ENCODE assay signal across 24 cellular contexts in the genomic region with DNA sequence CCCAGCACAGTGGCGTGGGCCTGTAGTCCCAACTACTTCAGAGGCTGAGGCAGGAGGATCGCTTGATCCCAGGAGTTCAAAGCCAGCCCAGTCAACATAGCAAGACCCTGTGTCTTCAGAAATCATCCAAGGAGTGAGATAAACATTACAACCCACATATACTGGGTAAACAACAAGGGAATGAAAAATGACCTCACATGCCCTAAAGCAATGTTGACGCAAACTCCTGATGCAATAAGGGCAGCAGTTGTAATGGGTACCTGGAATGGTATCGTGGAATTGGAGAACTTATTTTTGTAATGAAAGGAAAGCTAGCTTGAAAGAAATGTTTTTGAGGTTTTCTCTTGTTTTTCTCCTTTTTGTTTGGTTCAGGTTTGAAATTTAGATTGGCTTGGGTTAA. TPM values are rescaled to one million over a fixed set of nuclear protein-coding genes. Genes with fewer than 3 reads are reported as not detected.
DNase-seq lines count a peak whose midpoint lies in the region; ATAC-seq and TF ChIP-seq lines count a peak whose summit lies in the region.
"Had no signal": no experiment of that assay in that cellular context is flagged by ENCODE, and none has a peak within 500 bp of the region (broad histone marks: within the 10 kb centered on the region; RNA-seq: fewer than 3 reads in every experiment).

No MANE protein-coding gene starts in this region.

- H3K4me1 Mint-ChIP-seq in WTC11, result peaks cover 5% of the 10 kb centered on the region; the same call in 1 of the 2 replicates
- no peaks in the 10 kb centered on the region for H3K4me1 Mint-ChIP-seq in CD4-positive, alpha-beta T cell (ENCODE audit: low read depth)
- H3K4me1 Mint-ChIP-seq: CD14-positive monocyte, T-cell had no signal

- no peaks in the 10 kb centered on the region for H3K36me3 ChIP-seq in HEK293 (ENCODE audit: control insufficient read depth in 2 of 2, insufficient read depth in 1 of 2, low read length in 2 of 2)
- no peaks in the 10 kb centered on the region for H3K36me3 ChIP-seq in mesendoderm (ENCODE audit: control insufficient read depth, insufficient read depth, low read length)
- H3K36me3 ChIP-seq: MG63 had no signal

- no peak overlapping the region for H4K5ac ChIP-seq in mesendoderm (ENCODE audit: low read length)

- H3K79me1 ChIP-seq in mesendoderm (ENCODE audit: low read length), result no peaks in the 10 kb centered on the region

- H3K36me3 Mint-ChIP-seq in WTC11, result no peaks in the 10 kb centered on the region
- H3K36me3 Mint-ChIP-seq in CD4-positive, alpha-beta T cell (ENCODE audit: low read depth), result no peaks in the 10 kb centered on the region
- H3K36me3 Mint-ChIP-seq: CD14-positive monocyte, T-cell had no signal

- H2BK15ac ChIP-seq in mesendoderm (replicated peaks; ENCODE audit: low read depth), result no peak overlapping the region

- H2AK5ac ChIP-seq in mesendoderm (ENCODE audit: low read length), result no peak overlapping the region

- H3K56ac ChIP-seq in mesendoderm (ENCODE audit: low read length), result no peak overlapping the region

- no peak overlapping the region for H2BK5ac ChIP-seq in mesendoderm (ENCODE audit: low read length)

- intact Hi-C loops in CD4-positive, alpha-beta T cell (cut with DNase I, micrococcal nuclease), result no loop called here

- no peaks in the 10 kb centered on the region for H3K27me3 ChIP-seq in mesendoderm (ENCODE audit: insufficient read depth, low read length, poor library complexity)
- H3K27me3 ChIP-seq in CD4-positive, alpha-beta T cell (ENCODE audit: control insufficient read depth, insufficient read depth, low read length), result peaks cover 4% of the 10 kb centered on the region

- H3K27ac Mint-ChIP-seq in WTC11, result no peak overlapping the region
- H3K27ac Mint-ChIP-seq in CD4-positive, alpha-beta T cell, result no peak overlapping the region
- H3K27ac Mint-ChIP-seq: CD14-positive monocyte, HFFc6, T-cell had no signal

- H2BK120ac ChIP-seq in mesendoderm (ENCODE audit: low read depth, low read length), result no peak overlapping the region

- H3K27me3 Mint-ChIP-seq in WTC11 (ENCODE audit: low read depth), result peaks cover 34% of the 10 kb centered on the region
- H3K27me3 Mint-ChIP-seq in CD4-positive, alpha-beta T cell, result peaks cover 50% of the 10 kb centered on the region

- peaks cover 6% of the 10 kb centered on the region for H3K9me3 Mint-ChIP-seq in WTC11
- no peaks in the 10 kb centered on the region for H3K9me3 Mint-ChIP-seq in CD4-positive, alpha-beta T cell
- H3K9me3 Mint-ChIP-seq: HFFc6 had no signal

- H3K4ac ChIP-seq in mesendoderm (ENCODE audit: low read depth, low read length), result no peak overlapping the region

- H4K8ac ChIP-seq in mesendoderm (ENCODE audit: low read depth, low read length), result no peak overlapping the region

- CTCF ChIA-PET in HEK293 (lab: Yijun Ruan, JAX) (interaction anchor here (1.2 kb wide), 1 partner anchor 137 kb away, joined by 3 read pairs; no protein-coding TSS in a partner anchor), WTC11 (lab: Charles Lee) (interaction anchor here (1.0 kb wide), 1 partner anchor 80 kb away, joined by 3 read pairs; no protein-coding TSS in a partner anchor)
- CTCF ChIA-PET in CD4-positive, alpha-beta T cell (lab: Charles Lee), result no interaction called here

- POLR2A ChIA-PET in HEK293 (lab: Yijun Ruan, JAX) (no interaction called here), WTC11 (lab: Charles Lee) (no interaction called here)
- POLR2A ChIA-PET in CD4-positive, alpha-beta T cell (lab: Charles Lee), result no interaction called here

- no peak overlapping the region for H3K4me2 ChIP-seq in mesendoderm (ENCODE audit: low read length)
- H3K4me2 ChIP-seq: KMS-11 had no signal

- H3K79me2 ChIP-seq in mesendoderm (ENCODE audit: control insufficient read depth, insufficient read depth, low read length), result no peaks in the 10 kb centered on the region

- H3K27ac ChIP-seq in HEK293 (ENCODE audit: extremely low read depth, low read depth, low read length) (no peak overlapping the region), mesendoderm (ENCODE audit: low read depth, low read length) (no peak overlapping the region)
- H3K27ac ChIP-seq in CD4-positive, alpha-beta T cell (ENCODE audit: low read depth, low read length), result no peak overlapping the region
- H3K27ac ChIP-seq: 22Rv1, KMS-11 had no signal

- no CpG with 5 or more reads among the region's 4 CpGs for WGBS in mesendoderm (ENCODE audit: extremely low coverage, insufficient coverage, low lambda C conversion rate)

- no peak overlapping the region for H3K9ac ChIP-seq in mesendoderm (ENCODE audit: low read length)
- H3K9ac ChIP-seq: KMS-11 had no signal

- H3K4me1 ChIP-seq in HEK293 (ENCODE audit: control insufficient read depth, insufficient read depth, low read length) (0 out of 2 replicates have a peak, but pooled peaks cover 2% of the 10 kb centered on the region), mesendoderm (ENCODE audit: control insufficient read depth, low read depth, low read length) (no peaks in the 10 kb centered on the region)

- H3K23ac ChIP-seq in mesendoderm (ENCODE audit: low read length), result no peak overlapping the region

- no peak overlapping the region for H3K4me3 ChIP-seq in HEK293 (ENCODE audit: low read depth, low read length)
- H3K4me3 ChIP-seq in mesendoderm (ENCODE audit: low read length), result no peak overlapping the region
- H3K4me3 ChIP-seq: MG63 had no signal

- no peak overlapping the region for H3K18ac ChIP-seq in mesendoderm (ENCODE audit: low read length)

- peaks cover 5% of the 10 kb centered on the region; the same call in 1 of the 2 replicates for H3K9me3 ChIP-seq in HEK293 (ENCODE audit: control insufficient read depth, insufficient read depth, low read depth, low read length)
- H3K9me3 ChIP-seq in CD4-positive, alpha-beta T cell (ENCODE audit: control insufficient read depth, low read length), result no peaks in the 10 kb centered on the region
- H3K9me3 ChIP-seq: MG63 had no signal

- DNase-seq in DMS53 (lab: John Stamatoyannopoulos, UW), result peak; percentile 36
- DNase-seq in DMS53 treated with DMSO at 0.1 percent for 48 hours (lab: John Stamatoyannopoulos, UW; ENCODE audit: unreplicated experiment), result no peak
- no peak for DNase-seq in WTC11 (ENCODE audit: low spot score)
- peak; percentile 88 for DNase-seq in mesendoderm
- DNase-seq in CD4-positive, alpha-beta T cell, result no peak
- DNase-seq in effector CD8-positive, alpha-beta T cell (lab: John Stamatoyannopoulos, UW), result no peak
- DNase-seq: COR-L47, EL, HFFc6, MG63, NCI-H1105 treated with DMSO at 0.1 percent for 48 hours, NCI-H1694 treated with DMSO at 0.1 percent for 48 hours, NCI-H526 treated with DMSO at 0.1 percent for 48 hours, RPMI8226, SIG-M5, T-cell had no signal

- TF ChIP-seq CTCF in HEK293 (tag by site-specific recombination; IDR thresholded peaks at IDR 0.05) (no peak), WTC11 (IDR thresholded peaks at IDR 0.05) (no peak)
- no peak for TF ChIP-seq CTCF in CD4-positive, alpha-beta T cell (IDR thresholded peaks at IDR 0.05)

- no peak for ATAC-seq in WTC11
- no peak for ATAC-seq in HG03439 (IDR thresholded peaks at IDR 0.05; ENCODE audit: unreplicated experiment)
- ATAC-seq in CD4-positive, alpha-beta T cell (ENCODE audit: poor library complexity), result no peak
- ATAC-seq: SK-N-SH treated with all-trans-retinoic acid at 6 μM for 48 hours, T-cell had no signal

- no peak overlapping the region for H3K4me3 Mint-ChIP-seq in WTC11
- H3K4me3 Mint-ChIP-seq in CD4-positive, alpha-beta T cell, result no peak overlapping the region
- H3K4me3 Mint-ChIP-seq: CD14-positive monocyte, HFFc6, T-cell had no signal

TF ChIP-seq in HEK293, 187 proteins besides CTCF, POLR2A, EP300 and RAD21 (continues in another document):
- TF ChIP-seq ZEB2 (tag by site-specific recombination; IDR thresholded peaks at IDR 0.05) (peak; percentile 60; the same call in 1 of the 2 replicates), TCF7L2 (IDR thresholded peaks at IDR 0.05; ENCODE audit: borderline replicate concordance, low read depth, low read length) (no peak), ZFP69B (tag by site-specific recombination; IDR thresholded peaks at IDR 0.05) (peak; percentile 71), BCL6B (tag by site-specific recombination; IDR thresholded peaks at IDR 0.05) (peak; percentile 75), ZNF19 (tag by site-specific recombination; IDR thresholded peaks at IDR 0.05; ENCODE audit: low read depth) (no peak), FEZF1 (tag by site-specific recombination; IDR thresholded peaks at IDR 0.05) (peak; percentile 18; the same call in 1 of the 2 replicates)

TF ChIP-seq in WTC11, 78 proteins besides CTCF, POLR2A, EP300 and RAD21:
- TF ChIP-seq NR1H2 (CRISPR knock-in tag; IDR thresholded peaks at IDR 0.05) (no peak), GABPB1 (CRISPR knock-in tag; IDR thresholded peaks at IDR 0.05) (peak; percentile 59)

RNA-seq across cellular contexts. Expression of gene LGALS16, which starts 24.5 kb away (rescaled TPM):
- total RNA-seq in WTC11 (2021), result not detected in 3 replicates
- not detected for polyA plus RNA-seq in mesendoderm (2013, experiment 1 of 2)
- not detected for polyA plus RNA-seq in mesendoderm (2013, experiment 2 of 2)
- total RNA-seq in CD4-positive, alpha-beta T cell, result not detected
- total RNA-seq: HFFc6, OCI-LY7, T-cell had no signal
- polyA plus RNA-seq: AG04450, CD14-positive monocyte had no signal

RNA-seq across cellular contexts. Expression of gene LGALS13, which starts 28.9 kb away (rescaled TPM):
- total RNA-seq in WTC11 (2021), result not detected in 3 replicates
- not detected for polyA plus RNA-seq in mesendoderm (2013, experiment 1 of 2)
- polyA plus RNA-seq in mesendoderm (2013, experiment 2 of 2), result not detected
- not detected for total RNA-seq in CD4-positive, alpha-beta T cell
- total RNA-seq: HFFc6, OCI-LY7, T-cell had no signal
- polyA plus RNA-seq: AG04450, CD14-positive monocyte had no signal

Comparison
In these comparisons a context has a peak if more than half of its experiments do, and no peak if none do; other contexts are left out.
1. DNase-seq: peak in DMS53 (single experiment) and mesendoderm (single experiment); none in DMS53 treated with DMSO at 0.1 percent for 48 hours (single experiment), WTC11 (single experiment), CD4-positive, alpha-beta T cell (0 of 10) and effector CD8-positive, alpha-beta T cell (single experiment).